Comparison of ENCODE assay signal across 1 cellular context in the genomic region with DNA sequence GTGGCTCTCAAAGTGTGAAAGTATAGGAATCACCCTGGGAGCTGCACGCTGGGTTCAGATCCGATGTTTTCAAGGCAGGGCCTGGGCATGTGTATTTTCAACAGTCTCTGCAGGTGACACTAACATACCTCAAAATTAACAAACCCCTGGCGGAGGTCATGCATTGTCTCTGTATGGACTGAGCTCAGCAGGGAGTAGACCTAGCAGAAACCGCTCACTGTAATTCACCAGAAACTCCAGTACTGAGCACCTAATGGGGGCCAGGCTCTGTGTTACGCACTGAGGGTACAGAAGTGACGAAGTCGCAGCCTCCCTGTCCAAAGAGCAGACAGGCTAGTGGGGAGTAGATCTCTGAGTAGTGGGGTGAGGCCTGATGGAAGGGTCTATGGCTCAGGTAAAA.
TF ChIP-seq lines count a peak whose summit lies in the region.

No MANE protein-coding gene starts in this region.

TF ChIP-seq in H1, 55 proteins besides CTCF, POLR2A, EP300 and RAD21 (continued from another document):
- no peak for TF ChIP-seq RBBP5 (IDR thresholded peaks at IDR 0.05; ENCODE audit: borderline replicate concordance, low read depth, low read length)
- TF ChIP-seq POLR2AphosphoS5 (IDR thresholded peaks at IDR 0.05; ENCODE audit: low read depth, low read length): no peak
- no peak for TF ChIP-seq TCF12 (IDR thresholded peaks at IDR 0.05; ENCODE audit: low read depth, low read length)
- TF ChIP-seq POU5F1 (IDR thresholded peaks at IDR 0.05; ENCODE audit: low read depth, low read length): no peak
- no peak for TF ChIP-seq KDM1A (IDR thresholded peaks at IDR 0.05; ENCODE audit: borderline replicate concordance, low read length)
- TF ChIP-seq, protein P1, sequence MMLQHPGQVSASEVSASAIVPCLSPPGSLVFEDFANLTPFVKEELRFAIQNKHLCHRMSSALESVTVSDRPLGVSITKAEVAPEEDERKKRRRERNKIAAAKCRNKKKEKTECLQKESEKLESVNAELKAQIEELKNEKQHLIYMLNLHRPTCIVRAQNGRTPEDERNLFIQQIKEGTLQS (IDR thresholded peaks at IDR 0.05; ENCODE audit: insufficient read depth, low read depth, low read length): no peak
- TF ChIP-seq, protein P2, sequence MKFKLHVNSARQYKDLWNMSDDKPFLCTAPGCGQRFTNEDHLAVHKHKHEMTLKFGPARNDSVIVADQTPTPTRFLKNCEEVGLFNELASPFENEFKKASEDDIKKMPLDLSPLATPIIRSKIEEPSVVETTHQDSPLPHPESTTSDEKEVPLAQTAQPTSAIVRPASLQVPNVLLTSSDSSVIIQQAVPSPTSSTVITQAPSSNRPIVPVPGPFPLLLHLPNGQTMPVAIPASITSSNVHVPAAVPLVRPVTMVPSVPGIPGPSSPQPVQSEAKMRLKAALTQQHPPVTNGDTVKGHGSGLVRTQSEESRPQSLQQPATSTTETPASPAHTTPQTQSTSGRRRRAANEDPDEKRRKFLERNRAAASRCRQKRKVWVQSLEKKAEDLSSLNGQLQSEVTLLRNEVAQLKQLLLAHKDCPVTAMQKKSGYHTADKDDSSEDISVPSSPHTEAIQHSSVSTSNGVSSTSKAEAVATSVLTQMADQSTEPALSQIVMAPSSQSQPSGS (IDR thresholded peaks at IDR 0.05; ENCODE audit: low read length): no peak
- TF ChIP-seq GABPA (IDR thresholded peaks at IDR 0.05; ENCODE audit: borderline replicate concordance, insufficient read depth, low read length): no peak
- TF ChIP-seq KDM4A (IDR thresholded peaks at IDR 0.05; ENCODE audit: low read depth, low read length, severe bottlenecking): no peak
TF ChIP-seq in H1: peak in this region for 0.
